ENCODE assay signal across 9 cellular contexts in genomic region chr12:99130808-99131538, GRCh38.
DNase-seq lines count a peak whose midpoint lies in the region; ATAC-seq, FAIRE-seq and TF ChIP-seq lines count a peak whose summit lies in the region.
"Had no signal": no experiment of that assay in that cellular context is flagged by ENCODE, and none has a peak within 500 bp of the region (broad histone marks: within the 10 kb centered on the region; RNA-seq: fewer than 3 reads in every experiment).

No MANE protein-coding gene starts in this region.

- H3K27me3 ChIP-seq in bronchial epithelial cell (ENCODE audit: control insufficient read depth, insufficient read depth, low read length) (no peaks in the 10 kb centered on the region), upper lobe of right lung (no peaks in the 10 kb centered on the region)

- peak; percentile 98 for ATAC-seq in HG03196 (IDR thresholded peaks at IDR 0.05; ENCODE audit: unreplicated experiment)
- peak; percentile 22 for ATAC-seq in upper lobe of right lung

- H3K36me3 ChIP-seq in bronchial epithelial cell (ENCODE audit: control insufficient read depth, insufficient read depth, low read length) (no peaks in the 10 kb centered on the region), upper lobe of right lung (no peaks in the 10 kb centered on the region), kidney (ENCODE audit: control insufficient read depth in 1 of 2, insufficient read depth in 2 of 2, low read length in 2 of 2) (no peaks in the 10 kb centered on the region)

- H3K9me3 ChIP-seq in upper lobe of right lung, result no peaks in the 10 kb centered on the region
- no peaks in the 10 kb centered on the region for H3K9me3 ChIP-seq in kidney (ENCODE audit: control insufficient read depth in 1 of 2, low read length in 2 of 2)

- DNase-seq in SKM-1 treated with dmso at 0.1 percent for 144 hours (lab: John Stamatoyannopoulos, UW; ENCODE audit: unreplicated experiment) (peak; percentile 12), SKM-1 (lab: John Stamatoyannopoulos, UW; ENCODE audit: unreplicated experiment) (no peak), bronchial epithelial cell (ENCODE audit: low read depth) (peak; percentile 16), upper lobe of right lung (no peak), kidney (no peak), NCI-H82 treated with DMSO at 0.1 percent for 48 hours (lab: John Stamatoyannopoulos, UW; ENCODE audit: unreplicated experiment) (no peak), germinal center (ENCODE audit: low spot score) (no peak)

- no peak overlapping the region for H3K27ac ChIP-seq in upper lobe of right lung
- no peak overlapping the region for H3K27ac ChIP-seq in kidney (ENCODE audit: low read depth in 2 of 2, low read length in 2 of 2)

- H3K4me1 ChIP-seq in upper lobe of right lung (no peaks in the 10 kb centered on the region), kidney (ENCODE audit: control insufficient read depth in 1 of 2, insufficient read depth in 1 of 2, low read depth in 1 of 2, low read length in 2 of 2) (no peaks in the 10 kb centered on the region)

- intact Hi-C loops in upper lobe of right lung (cut with DNase I), result no loop called here
- intact Hi-C loops in kidney (cut with DNase I), result no loop called here

- no peak for TF ChIP-seq CTCF in bronchial epithelial cell (IDR thresholded peaks at IDR 0.05; ENCODE audit: insufficient read depth, low read length, severe bottlenecking)
- TF ChIP-seq CTCF in upper lobe of right lung (IDR thresholded peaks at IDR 0.05), result no peak
- no peak for TF ChIP-seq CTCF in kidney (IDR thresholded peaks at IDR 0.05; ENCODE audit: borderline replicate concordance, extremely low read depth, insufficient read depth)

- no peak overlapping the region for H3K4me3 ChIP-seq in bronchial epithelial cell (ENCODE audit: low read depth, low read length)
- H3K4me3 ChIP-seq in upper lobe of right lung, result peak overlapping the region; percentile 22
- H3K4me3 ChIP-seq in kidney (ENCODE audit: low read length in 2 of 2), result no peak overlapping the region

- no peak overlapping the region for H3K9ac ChIP-seq in kidney (ENCODE audit: low read length in 2 of 2)

- FAIRE-seq in bronchial epithelial cell (lab: Jason Lieb, UNC), result no peak
- FAIRE-seq in kidney (lab: Jason Lieb, UNC), result no peak
- FAIRE-seq: A204.1 had no signal

Comparison
In these comparisons a context has a peak if more than half of its experiments do, and no peak if none do; other contexts are left out.
1. DNase-seq: peak in SKM-1 treated with dmso at 0.1 percent for 144 hours (single experiment) and bronchial epithelial cell (single experiment); none in SKM-1 (single experiment), upper lobe of right lung (single experiment), kidney (single experiment), NCI-H82 treated with DMSO at 0.1 percent for 48 hours (single experiment) and germinal center (single experiment).